Comparison of ENCODE assay signal across 8 cellular contexts in the genomic region with DNA sequence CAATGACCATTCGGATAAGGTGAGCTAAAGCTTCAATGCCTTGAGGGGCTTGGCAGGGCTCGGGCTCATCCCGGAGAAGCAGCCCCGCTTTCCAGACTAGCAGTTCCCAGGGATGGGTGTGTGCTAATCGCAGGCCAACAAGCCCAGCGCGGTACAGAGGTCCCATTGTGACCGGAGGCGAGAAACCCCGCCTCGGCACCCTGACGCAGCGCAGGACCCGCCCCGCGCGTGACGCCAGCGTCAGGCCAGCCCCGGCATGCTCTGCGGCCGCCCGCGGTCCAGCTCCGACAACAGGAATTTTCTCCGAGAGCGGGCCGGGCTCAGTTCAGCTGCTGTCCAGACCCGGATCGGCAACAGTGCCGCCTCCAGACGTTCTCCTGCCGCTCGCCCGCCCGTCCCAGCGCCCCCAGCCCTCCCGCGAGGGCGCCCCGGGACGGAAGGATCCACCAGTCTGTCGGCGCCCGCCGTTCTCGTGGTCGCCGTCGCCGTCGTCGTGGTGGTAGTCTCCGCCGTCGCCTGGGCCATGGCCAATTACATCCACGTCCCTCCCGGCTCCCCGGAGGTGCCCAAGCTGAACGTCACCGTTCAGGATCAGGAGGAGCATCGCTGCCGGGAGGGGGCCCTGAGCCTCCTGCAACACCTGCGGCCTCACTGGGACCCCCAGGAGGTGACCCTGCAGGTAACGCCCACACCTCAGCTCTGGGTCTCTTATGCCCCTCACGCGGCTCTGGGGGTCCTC.
DNase-seq lines count a peak whose midpoint lies in the region; ATAC-seq lines count a peak whose summit lies in the region.

A gene with protein sequence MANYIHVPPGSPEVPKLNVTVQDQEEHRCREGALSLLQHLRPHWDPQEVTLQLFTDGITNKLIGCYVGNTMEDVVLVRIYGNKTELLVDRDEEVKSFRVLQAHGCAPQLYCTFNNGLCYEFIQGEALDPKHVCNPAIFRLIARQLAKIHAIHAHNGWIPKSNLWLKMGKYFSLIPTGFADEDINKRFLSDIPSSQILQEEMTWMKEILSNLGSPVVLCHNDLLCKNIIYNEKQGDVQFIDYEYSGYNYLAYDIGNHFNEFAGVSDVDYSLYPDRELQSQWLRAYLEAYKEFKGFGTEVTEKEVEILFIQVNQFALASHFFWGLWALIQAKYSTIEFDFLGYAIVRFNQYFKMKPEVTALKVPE (plus strand): TSS at position 264 of the 739 bp plus-strand sequence. CDS start 260 bp downstream, at position 524.

- ATAC-seq in GM18868 (IDR thresholded peaks at IDR 0.05; ENCODE audit: unreplicated experiment) (peak; percentile 98), HG03108 (IDR thresholded peaks at IDR 0.05; ENCODE audit: unreplicated experiment) (peak; percentile 97)

- peak; percentile 96 for DNase-seq in ACHN
- DNase-seq in NCI-H2196 (lab: John Stamatoyannopoulos, UW; ENCODE audit: unreplicated experiment) = peak; percentile 100
- peak; percentile 70 to 74 (median 73) for DNase-seq in activated CD4-positive, CD25-positive, alpha-beta regulatory T cell (lab: John Stamatoyannopoulos, UW)
- DNase-seq in central memory CD4-positive, alpha-beta T cell = peak; percentile 78
- DNase-seq in iris pigment epithelial cell (ENCODE audit: low read depth) = peak; percentile 94
- peak; percentile 86 for DNase-seq in stimulated activated CD4-positive, alpha-beta T cell treated with anti-CD3 and anti-CD28 coated beads, Interleukin-12 subunit alpha, Interleukin-12 subunit beta, amount 100 ng/mL, for 4 hours

- in situ Hi-C loops in ACHN (cut with HindIII; ENCODE audit: low pct_ligation_motif_present, low pct_unique_long_range_greater_than_20kb, low sequenced_read_pairs) = no loop called here

Comparison
In these comparisons a context has a peak if more than half of its experiments do, and no peak if none do; other contexts are left out.
1. Peak in every context shown above with its lines: DNase-seq and ATAC-seq.